Comparison of ENCODE assay signal across 1 cellular context in the genomic region with DNA sequence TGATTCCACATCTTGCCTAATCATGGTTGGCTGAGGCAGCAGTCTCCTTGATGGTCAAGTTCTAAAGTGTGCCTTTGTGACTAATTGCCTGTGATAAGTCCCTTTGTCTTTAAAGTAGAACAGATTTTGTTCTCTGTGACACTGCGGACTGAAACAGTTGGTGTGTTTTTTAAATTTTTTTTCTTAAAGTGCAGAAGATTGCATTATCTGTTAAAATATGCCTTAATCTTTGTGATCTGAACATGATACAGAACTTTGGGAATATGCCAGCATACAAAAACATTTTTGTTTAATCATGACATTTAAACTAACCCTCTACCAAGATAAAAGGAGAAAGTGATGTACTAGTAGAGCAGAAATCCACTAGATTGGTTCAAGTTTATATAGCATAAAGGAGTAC.
TF ChIP-seq lines count a peak whose summit lies in the region.

No MANE protein-coding gene starts in this region.

TF ChIP-seq in SK-N-SH, 30 proteins besides CTCF, POLR2A, EP300 and RAD21 (continued from another document):
- TF ChIP-seq, protein P1, sequence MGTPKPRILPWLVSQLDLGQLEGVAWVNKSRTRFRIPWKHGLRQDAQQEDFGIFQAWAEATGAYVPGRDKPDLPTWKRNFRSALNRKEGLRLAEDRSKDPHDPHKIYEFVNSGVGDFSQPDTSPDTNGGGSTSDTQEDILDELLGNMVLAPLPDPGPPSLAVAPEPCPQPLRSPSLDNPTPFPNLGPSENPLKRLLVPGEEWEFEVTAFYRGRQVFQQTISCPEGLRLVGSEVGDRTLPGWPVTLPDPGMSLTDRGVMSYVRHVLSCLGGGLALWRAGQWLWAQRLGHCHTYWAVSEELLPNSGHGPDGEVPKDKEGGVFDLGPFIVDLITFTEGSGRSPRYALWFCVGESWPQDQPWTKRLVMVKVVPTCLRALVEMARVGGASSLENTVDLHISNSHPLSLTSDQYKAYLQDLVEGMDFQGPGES (IDR thresholded peaks at IDR 0.05; ENCODE audit: low read depth, low read length), result no peak
- no peak for TF ChIP-seq POLR2AphosphoS5 (IDR thresholded peaks at IDR 0.05; ENCODE audit: low read depth, low read length)
- TF ChIP-seq, protein P2, sequence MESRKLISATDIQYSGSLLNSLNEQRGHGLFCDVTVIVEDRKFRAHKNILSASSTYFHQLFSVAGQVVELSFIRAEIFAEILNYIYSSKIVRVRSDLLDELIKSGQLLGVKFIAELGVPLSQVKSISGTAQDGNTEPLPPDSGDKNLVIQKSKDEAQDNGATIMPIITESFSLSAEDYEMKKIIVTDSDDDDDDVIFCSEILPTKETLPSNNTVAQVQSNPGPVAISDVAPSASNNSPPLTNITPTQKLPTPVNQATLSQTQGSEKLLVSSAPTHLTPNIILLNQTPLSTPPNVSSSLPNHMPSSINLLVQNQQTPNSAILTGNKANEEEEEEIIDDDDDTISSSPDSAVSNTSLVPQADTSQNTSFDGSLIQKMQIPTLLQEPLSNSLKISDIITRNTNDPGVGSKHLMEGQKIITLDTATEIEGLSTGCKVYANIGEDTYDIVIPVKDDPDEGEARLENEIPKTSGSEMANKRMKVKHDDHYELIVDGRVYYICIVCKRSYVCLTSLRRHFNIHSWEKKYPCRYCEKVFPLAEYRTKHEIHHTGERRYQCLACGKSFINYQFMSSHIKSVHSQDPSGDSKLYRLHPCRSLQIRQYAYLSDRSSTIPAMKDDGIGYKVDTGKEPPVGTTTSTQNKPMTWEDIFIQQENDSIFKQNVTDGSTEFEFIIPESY (IDR thresholded peaks at IDR 0.05; ENCODE audit: borderline replicate concordance, low read depth), result no peak
